ENCODE assay signal across 8 cellular contexts in the genomic region with DNA sequence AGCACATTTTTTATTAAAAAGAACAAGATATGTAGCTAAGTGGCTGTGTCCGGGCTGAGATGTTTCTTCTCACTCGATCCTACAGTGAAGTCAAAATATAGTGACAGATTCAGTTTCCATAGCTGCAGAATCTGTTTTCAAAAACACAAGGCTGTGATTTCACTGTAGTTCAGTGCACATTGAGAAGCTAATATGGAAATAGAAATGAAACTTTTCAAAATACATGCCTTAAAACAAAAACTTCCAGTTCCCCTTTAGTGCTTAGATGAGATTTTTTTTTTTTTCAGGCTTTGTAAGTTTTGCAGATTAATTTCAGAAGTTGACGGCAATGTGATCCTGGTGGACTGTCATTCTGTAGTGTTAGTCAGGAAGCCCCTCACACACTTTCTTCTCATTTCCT. TPM values are rescaled to one million over a fixed set of nuclear protein-coding genes. Genes with fewer than 3 reads are reported as not detected.
A peak's percentile ranks its signal among the peaks of the same experiment; 100 is the strongest.
DNase-seq lines count a peak whose midpoint lies in the region; ATAC-seq and TF ChIP-seq lines count a peak whose summit lies in the region.

No MANE protein-coding gene starts in this region.

- 60 to 96% methylated on average over 1 to 3 of the region's 3 CpGs for WGBS in mesodermal cell (ENCODE audit: insufficient coverage in 2 of 2), 2 experiments

- H3K36me3 ChIP-seq in mesodermal cell (ENCODE audit: control insufficient read depth, insufficient read depth, low read length): no peaks in the 10 kb centered on the region

- POLR2A ChIA-PET in activated CD8-positive, alpha-beta T cell treated with anti-CD3 and anti-CD28 coated beads for 36 hours (lab: Charles Lee): no interaction called here

- H3K4me1 ChIP-seq in mesodermal cell (ENCODE audit: control insufficient read depth, insufficient read depth, low read length, poor library complexity, severe bottlenecking): peaks cover 37% of the 10 kb centered on the region

- H3K4me3 ChIP-seq in mesodermal cell (ENCODE audit: extremely low read depth, insufficient read depth, low read length, poor library complexity, severe bottlenecking): no peak overlapping the region

- H3K9me3 ChIP-seq in mesodermal cell (ENCODE audit: control insufficient read depth, low read length): no peaks in the 10 kb centered on the region

- DNase-seq in astrocyte of the hippocampus (ENCODE audit: low read depth, low spot score) (peak; percentile 66), DMS153 treated with DMSO at 0.1 percent for 48 hours (lab: John Stamatoyannopoulos, UW; ENCODE audit: unreplicated experiment) (no peak), NCI-H1105 treated with DMSO at 0.1 percent for 48 hours (lab: John Stamatoyannopoulos, UW) (no peak)
- no peak for DNase-seq in activated CD8-positive, alpha-beta T cell treated with anti-CD3 and anti-CD28 coated beads for 36 hours
- no peak for DNase-seq in activated T-cell treated with anti-CD3 and anti-CD28 coated beads, Interleukin-2, amount 50 U/mL, for 24 hours

- H3K4me3 Mint-ChIP-seq in activated CD8-positive, alpha-beta T cell treated with anti-CD3 and anti-CD28 coated beads for 36 hours: no peak overlapping the region
- no peak overlapping the region for H3K4me3 Mint-ChIP-seq in activated T-cell treated with anti-CD3 and anti-CD28 coated beads, Interleukin-2, amount 50 U/mL, for 24 hours

- peak overlapping the region; percentile 87 for H3K27ac ChIP-seq in mesodermal cell (ENCODE audit: low read depth, low read length, severe bottlenecking)

- H3K4me1 Mint-ChIP-seq in activated CD8-positive, alpha-beta T cell treated with anti-CD3 and anti-CD28 coated beads for 36 hours (ENCODE audit: low read depth): peaks cover 25% of the 10 kb centered on the region
- peaks cover 33% of the 10 kb centered on the region for H3K4me1 Mint-ChIP-seq in activated T-cell treated with anti-CD3 and anti-CD28 coated beads, Interleukin-2, amount 50 U/mL, for 24 hours (ENCODE audit: low read depth)

- ATAC-seq in GM19025 (IDR thresholded peaks at IDR 0.05; ENCODE audit: low read depth, unreplicated experiment) (peak; percentile 83), HG03045 (IDR thresholded peaks at IDR 0.05; ENCODE audit: unreplicated experiment) (peak; percentile 85)
- no peak for ATAC-seq in activated CD8-positive, alpha-beta T cell treated with anti-CD3 and anti-CD28 coated beads for 36 hours

- intact Hi-C loops in activated CD8-positive, alpha-beta T cell treated with anti-CD3 and anti-CD28 coated beads for 36 hours (cut with micrococcal nuclease): no loop called here

- H3K27ac Mint-ChIP-seq in activated CD8-positive, alpha-beta T cell treated with anti-CD3 and anti-CD28 coated beads for 36 hours: no peak overlapping the region
- H3K27ac Mint-ChIP-seq in activated T-cell treated with anti-CD3 and anti-CD28 coated beads, Interleukin-2, amount 50 U/mL, for 24 hours: no peak overlapping the region

- H3K36me3 Mint-ChIP-seq in activated CD8-positive, alpha-beta T cell treated with anti-CD3 and anti-CD28 coated beads for 36 hours (ENCODE audit: low read depth): peaks cover 1% of the 10 kb centered on the region
- H3K36me3 Mint-ChIP-seq in activated T-cell treated with anti-CD3 and anti-CD28 coated beads, Interleukin-2, amount 50 U/mL, for 24 hours (ENCODE audit: low read depth): no peaks in the 10 kb centered on the region

- H3K9me3 Mint-ChIP-seq in activated CD8-positive, alpha-beta T cell treated with anti-CD3 and anti-CD28 coated beads for 36 hours: no peaks in the 10 kb centered on the region
- H3K9me3 Mint-ChIP-seq in activated T-cell treated with anti-CD3 and anti-CD28 coated beads, Interleukin-2, amount 50 U/mL, for 24 hours: no peaks in the 10 kb centered on the region

- CTCF ChIA-PET in activated CD8-positive, alpha-beta T cell treated with anti-CD3 and anti-CD28 coated beads for 36 hours (lab: Charles Lee): no interaction called here

- H3K27me3 Mint-ChIP-seq in activated CD8-positive, alpha-beta T cell treated with anti-CD3 and anti-CD28 coated beads for 36 hours: no peaks in the 10 kb centered on the region
- H3K27me3 Mint-ChIP-seq in activated T-cell treated with anti-CD3 and anti-CD28 coated beads, Interleukin-2, amount 50 U/mL, for 24 hours: no peaks in the 10 kb centered on the region

- TF ChIP-seq CTCF in activated CD8-positive, alpha-beta T cell treated with anti-CD3 and anti-CD28 coated beads for 36 hours (IDR thresholded peaks at IDR 0.05): no peak

RNA-seq across cellular contexts. Expression of a gene that starts 23.8 kb away (rescaled TPM):
- 33.3 TPM for polyA plus RNA-seq in mesodermal cell (2013, experiment 1 of 2)
- polyA plus RNA-seq in mesodermal cell (2013, experiment 2 of 2): 26.3 TPM
- total RNA-seq in activated CD8-positive, alpha-beta T cell treated with anti-CD3 and anti-CD28 coated beads for 36 hours: 10 to 100 TPM; 24.1 to 24.3 TPM
